In genomic region chr16:55528974-55529373, GRCh38 we compare ENCODE assay signal across 18 cellular contexts. TPM values are rescaled to one million over a fixed set of nuclear protein-coding genes. Genes with fewer than 3 reads are reported as not detected.
A peak's percentile ranks its signal among the peaks of the same experiment; 100 is the strongest.
DNase-seq lines count a peak whose midpoint lies in the region; ATAC-seq, FAIRE-seq and TF ChIP-seq lines count a peak whose summit lies in the region.
"Had no signal": no experiment of that assay in that cellular context is flagged by ENCODE, and none has a peak within 500 bp of the region (broad histone marks: within the 10 kb centered on the region; RNA-seq: fewer than 3 reads in every experiment).

No MANE protein-coding gene starts in this region.

- H3K4me2 ChIP-seq in astrocyte (ENCODE audit: low read length) = no peak overlapping the region

- H3K4me1 Mint-ChIP-seq in Caco-2 (ENCODE audit: low read depth, unreplicated experiment) (peaks cover 15% of the 10 kb centered on the region), astrocyte (ENCODE audit: low read depth, unreplicated experiment) (peaks cover 3% of the 10 kb centered on the region)

- H3K27me3 Mint-ChIP-seq in Caco-2 (ENCODE audit: insufficient read depth, unreplicated experiment) = no peaks in the 10 kb centered on the region
- H3K27me3 Mint-ChIP-seq in astrocyte (ENCODE audit: low read depth, unreplicated experiment) = no peaks in the 10 kb centered on the region

- H3K9me3 Mint-ChIP-seq in Caco-2 (ENCODE audit: unreplicated experiment) (no peaks in the 10 kb centered on the region), astrocyte (ENCODE audit: unreplicated experiment) (no peaks in the 10 kb centered on the region)

- CTCF ChIA-PET in Caco-2 (lab: Charles Lee) = interaction anchor here (1.3 kb wide), 1 partner anchor 64 kb away, joined by 3 read pairs; no protein-coding TSS in a partner anchor

- WGBS in heart right ventricle, 2 donors = 47 to 49% methylated on average over 1 of the region's 1 CpG

- H3K4me3 Mint-ChIP-seq in Caco-2 (ENCODE audit: unreplicated experiment) (no peak overlapping the region), astrocyte (ENCODE audit: unreplicated experiment) (no peak overlapping the region)

- H3K27ac ChIP-seq in astrocyte (ENCODE audit: low read depth, low read length) = no peak overlapping the region
- H3K27ac ChIP-seq in heart right ventricle = peak overlapping the region in 4 of 10 donors; percentile 0 to 27 (median 14)

- H3K79me2 ChIP-seq in astrocyte (ENCODE audit: insufficient read depth, low read length) = no peaks in the 10 kb centered on the region

- no peaks in the 10 kb centered on the region for H3K27me3 ChIP-seq in Caco-2 (replicated peaks; ENCODE audit: control insufficient read depth, insufficient read depth, low read length)
- no peaks in the 10 kb centered on the region for H3K27me3 ChIP-seq in astrocyte (ENCODE audit: insufficient read depth, low read length)
- no peaks in the 10 kb centered on the region for H3K27me3 ChIP-seq in heart right ventricle

- FAIRE-seq in astrocyte (lab: Jason Lieb, UNC) = peak; percentile 9
- FAIRE-seq: GM12891, K562 had no signal

- TF ChIP-seq CTCF in Caco-2 (IDR thresholded peaks at IDR 0.05; ENCODE audit: insufficient read depth in 1 of 2, low read depth in 1 of 2, low read length in 1 of 2, severe bottlenecking in 1 of 2, unreplicated experiment in 1 of 2) = no peak
- no peak for TF ChIP-seq CTCF in astrocyte (IDR thresholded peaks at IDR 0.05; ENCODE audit: insufficient read depth, low read depth, low read length)
- TF ChIP-seq CTCF in heart right ventricle (IDR thresholded peaks at IDR 0.05) = no peak

- POLR2A ChIA-PET in Caco-2 (lab: Charles Lee) = no interaction called here

- H4K20me1 ChIP-seq in astrocyte (ENCODE audit: insufficient read depth, low read length) = no peaks in the 10 kb centered on the region

- H3K9ac ChIP-seq in astrocyte (ENCODE audit: low read length) = no peak overlapping the region

- H3K27ac Mint-ChIP-seq in Caco-2 (ENCODE audit: unreplicated experiment) = peak overlapping the region; percentile 64
- no peak overlapping the region for H3K27ac Mint-ChIP-seq in astrocyte (ENCODE audit: unreplicated experiment)

- intact Hi-C loops in Caco-2 (cut with micrococcal nuclease; ENCODE audit: unreplicated experiment) = no loop called here
- intact Hi-C loops in heart right ventricle (cut with DNase I) = loop anchor here in 1 of 10 donors (10.0 kb wide), 1 partner anchor 1824 kb away; the partner anchor contains the start of genes FTO and RPGRIP1L
- intact Hi-C loops in sciatic nerve (cut with DNase I) = no loop called here

- ATAC-seq in heart right ventricle (peak in 6 of 8 donors; percentile 55 to 86 (median 80)), sciatic nerve (peak; percentile 97)
- ATAC-seq: K562 had no signal

- no peak for DNase-seq in Caco-2
- DNase-seq in astrocyte (ENCODE audit: low read depth) = no peak
- no peak for DNase-seq in heart right ventricle
- DNase-seq in sciatic nerve (ENCODE audit: low spot score) = no peak
- no peak for DNase-seq in T-helper 1 cell
- no peak for DNase-seq in activated effector memory CD4-positive, alpha-beta T cell treated with anti-CD3 and anti-CD28 coated beads, Interleukin-2, amount 50 U/mL, for 16 hours
- DNase-seq in SHP77 (lab: John Stamatoyannopoulos, UW) = no peak
- no peak for DNase-seq in activated naive CD4-positive, alpha-beta T cell treated with Interleukin-2 at 50 U/mL for 16 hours
- DNase-seq: C1 segment of cervical spinal cord, NCI-H146, NCI-H2107, NCI-H226, NCI-H526 treated with DMSO at 0.1 percent for 48 hours, RPMI8226 had no signal

- H3K36me3 ChIP-seq in Caco-2 (ENCODE audit: control insufficient read depth, insufficient read depth, low read length) (no peaks in the 10 kb centered on the region; the same call in 1 of the 2 replicates), astrocyte (ENCODE audit: insufficient read depth, low read length) (peaks cover 22% of the 10 kb centered on the region), heart right ventricle (peaks cover 0 to 37% (median 0%) of the 10 kb centered on the region in 9 donors)
- H3K36me3 ChIP-seq: HAP-1 had no signal

- H3K4me3 ChIP-seq in Caco-2 (ENCODE audit: low read depth, low read length) (no peak overlapping the region), astrocyte (ENCODE audit: insufficient read depth, low read depth, low read length) (no peak overlapping the region), heart right ventricle (no peak overlapping the region)
- H3K4me3 ChIP-seq: HAP-1, K562 had no signal

- H2AFZ ChIP-seq in astrocyte (ENCODE audit: low read depth, low read length) = no peak overlapping the region

- H3K9me3 ChIP-seq in Caco-2 (no peaks in the 10 kb centered on the region), astrocyte (ENCODE audit: insufficient read depth, low read depth, low read length) (no peaks in the 10 kb centered on the region), heart right ventricle (no peaks in the 10 kb centered on the region)
- H3K9me3 ChIP-seq: HAP-1 had no signal

- H3K36me3 Mint-ChIP-seq in Caco-2 (ENCODE audit: insufficient read depth, unreplicated experiment) (peaks cover 6% of the 10 kb centered on the region), astrocyte (ENCODE audit: low read depth, unreplicated experiment) (peaks cover 3% of the 10 kb centered on the region)

- BruUV-seq in Caco-2 (replicated peaks; lab: Mats Ljungman, UMichigan) = no TSS peak

- peaks cover 34% of the 10 kb centered on the region for H3K4me1 ChIP-seq in Caco-2
- peaks cover 3% of the 10 kb centered on the region for H3K4me1 ChIP-seq in astrocyte (ENCODE audit: insufficient read depth, low read length)
- H3K4me1 ChIP-seq in heart right ventricle = peaks cover 0 to 16% (median 0%) of the 10 kb centered on the region in 9 donors

RNA-seq across cellular contexts. Expression of gene LPCAT2, which starts 20.1 kb away (rescaled TPM):
- 20.7 and 25.2 TPM in 2 replicates for total RNA-seq in Caco-2 (2022)
- total RNA-seq in astrocyte = 67.1 and 74.4 TPM in 2 replicates
- total RNA-seq in heart right ventricle = 10 to 100 TPM in 1 of 10 donors, 1 to 10 TPM in 9; 4.7 to 10.9 (median 7.0) TPM
- 1 to 10 TPM; 4.0 to 8.1 TPM for polyA plus RNA-seq in heart right ventricle
- total RNA-seq in sciatic nerve = 54.0 TPM
- total RNA-seq: OCI-LY7 had no signal

RNA-seq across cellular contexts. Expression of gene CAPNS2, which starts 37.5 kb away (rescaled TPM):
- not detected in 2 replicates for total RNA-seq in Caco-2 (2022)
- total RNA-seq in astrocyte = 2.1 and 3.4 TPM in 2 replicates
- total RNA-seq in heart right ventricle = under 1 TPM in 4 of 10 donors, not detected in 6; 0.38 to 0.45 (median 0.40) TPM
- under 1 TPM in 1 of 2 donors, not detected in 1; 0.06 TPM for polyA plus RNA-seq in heart right ventricle
- 2.5 TPM for total RNA-seq in sciatic nerve
- total RNA-seq: OCI-LY7 had no signal

RNA-seq across cellular contexts. Expression of gene MMP2, which starts 50.0 kb away (rescaled TPM):
- total RNA-seq in Caco-2 (2022) (0.14 and 0.91 TPM in 2 replicates), astrocyte (1,220 and 1,246 TPM in 2 replicates), heart right ventricle (100 to 1,000 TPM in 5 of 10 donors, 10 to 100 TPM in 5; 42.3 to 157 (median 88.0) TPM), sciatic nerve (193 TPM)
- polyA plus RNA-seq in heart right ventricle = 100 to 1,000 TPM in 1 of 2 donors, 10 to 100 TPM in 1; 36.1 to 119 TPM
- polyA plus RNA-seq: K562 had no signal

Comparison
In these comparisons a context has a peak if more than half of its experiments do, and no peak if none do; other contexts are left out.
1. RNA of gene MMP2, which starts 50.0 kb away (total RNA-seq): 1,220 to 1,246 TPM in astrocyte, 193 TPM in sciatic nerve (single experiment) and 42.3 to 157 TPM in heart right ventricle; 0.14 to 0.91 TPM in Caco-2; every median in the first group is over 10 times any median in the second.